In the genomic region with DNA sequence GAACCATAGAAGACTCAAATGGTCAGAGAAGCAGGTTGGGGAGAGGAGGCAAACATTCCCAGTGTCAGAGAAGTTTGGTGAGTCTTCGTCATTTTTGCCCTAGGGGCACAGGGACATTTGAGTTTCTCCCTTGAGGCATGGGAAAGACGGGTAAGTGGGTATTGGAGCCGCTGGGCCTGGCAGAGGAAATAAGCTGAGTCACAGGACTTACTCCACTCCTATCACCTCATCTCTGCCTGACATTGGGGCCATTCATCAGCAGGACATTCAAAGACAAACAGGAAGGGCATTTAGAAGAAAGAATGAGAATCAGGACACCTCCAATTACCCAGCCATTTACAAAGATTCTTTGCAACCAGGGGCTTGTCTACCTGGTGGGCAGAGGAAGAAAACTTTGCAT, we compare ENCODE assay signal across 17 cellular contexts.
A peak's percentile ranks its signal among the peaks of the same experiment; 100 is the strongest.
DNase-seq lines count a peak whose midpoint lies in the region; ATAC-seq and FAIRE-seq lines count a peak whose summit lies in the region.
"Had no signal": no experiment of that assay in that cellular context is flagged by ENCODE, and none has a peak within 500 bp of the region (broad histone marks: within the 10 kb centered on the region; RNA-seq: fewer than 3 reads in every experiment).

No MANE protein-coding gene starts in this region.

- no peak for ATAC-seq in GM18519 (IDR thresholded peaks at IDR 0.05; ENCODE audit: low FRiP score, unreplicated experiment)
- ATAC-seq: T-cell had no signal

- DNase-seq in HT1080 (ENCODE audit: low read depth) = peak; percentile 69
- peak; percentile 55 for DNase-seq in OCI-M1 (lab: John Stamatoyannopoulos, UW)
- DNase-seq in iPS-NIHi7 (ENCODE audit: extremely low spot score) = peak; percentile 18
- DNase-seq in urothelium cell line (ENCODE audit: low spot score) = no peak
- DNase-seq in NCI-H2171 (lab: John Stamatoyannopoulos, UW) = no peak
- no peak for DNase-seq in nucleus accumbens (lab: John Stamatoyannopoulos, UW)
- DNase-seq: COR-L47, GM23248, Karpas-422, MM.1S, NCI-H1105, NCI-H187, NCI-H446 treated with DMSO at 0.1 percent for 48 hours, NCI-H774, PC-9, T-cell had no signal

- FAIRE-seq in urothelium cell line (lab: Jason Lieb, UNC) = peak; percentile 50

Comparison
In these comparisons a context has a peak if more than half of its experiments do, and no peak if none do; other contexts are left out.
1. DNase-seq: peak in HT1080 (single experiment), OCI-M1 (single experiment) and iPS-NIHi7 (single experiment); none in urothelium cell line (single experiment), NCI-H2171 (single experiment) and nucleus accumbens (0 of 56).